22 cellular contexts compared by ENCODE assay signal in genomic region chr4:174607792-174608191, GRCh38.
"Had no signal": no experiment of that assay in that cellular context is flagged by ENCODE, and none has a peak within 500 bp of the region (broad histone marks: within the 10 kb centered on the region; RNA-seq: fewer than 3 reads in every experiment).

No MANE protein-coding gene starts in this region.

- H3K27me3 Mint-ChIP-seq: memory B cell, progenitor cell of endocrine pancreas, type B pancreatic cell had no signal

- H3K36me3 ChIP-seq: esophagus muscularis mucosa, gastrocnemius medialis, heart right ventricle, left lung, lower lobe of right lung, pancreas, suprapubic skin, thyroid gland had no signal

- H3K4me1 Mint-ChIP-seq: memory B cell, natural killer cell had no signal

- H3K4me3 Mint-ChIP-seq: memory B cell, mesothelial cell of epicardium, natural killer cell, type B pancreatic cell had no signal

- H3K27ac Mint-ChIP-seq: memory B cell, mesothelial cell of epicardium, natural killer cell, progenitor cell of endocrine pancreas, type B pancreatic cell had no signal

- H3K4me3 ChIP-seq: coronary artery, esophagus muscularis mucosa, gastrocnemius medialis, heart right ventricle, left lung, lower lobe of right lung, pancreas, smooth muscle cell, suprapubic skin, thyroid gland had no signal

- H3K9me3 ChIP-seq: esophagus muscularis mucosa, gastrocnemius medialis, lower lobe of right lung, pancreas, suprapubic skin, thyroid gland had no signal

- H3K36me3 Mint-ChIP-seq: memory B cell, natural killer cell, type B pancreatic cell had no signal

- DNase-seq: effector CD4-positive, alpha-beta T cell; gastrocnemius medialis; heart right ventricle; hypothalamus; islet precursor cell; left lung; lower lobe of right lung; natural killer cell; occipital lobe; pancreas; right cardiac atrium; stimulated activated CD4-positive, alpha-beta T cell treated with anti-CD3 and anti-CD28 coated beads, Interleukin-2, amount 100 ng/mL, for 48 hours; stimulated activated naive CD8-positive, alpha-beta T cell treated with anti-CD3 and anti-CD28 coated beads, Interleukin-15, Interleukin-2, amounts not matched to agents 100 U/mL and 50 U/mL, for 24 hours; thyroid gland had no signal

- H3K9me3 Mint-ChIP-seq: natural killer cell had no signal

- H3K27me3 ChIP-seq: esophagus muscularis mucosa, gastrocnemius medialis, heart right ventricle, left lung, pancreas, suprapubic skin, thyroid gland had no signal

- H3K4me2 ChIP-seq: smooth muscle cell had no signal

- H3K27ac ChIP-seq: coronary artery, esophagus muscularis mucosa, gastrocnemius medialis, heart right ventricle, left lung, lower lobe of right lung, pancreas, suprapubic skin, thyroid gland had no signal

- ATAC-seq: gastrocnemius medialis; heart right ventricle; left lung; lower lobe of right lung; natural killer cell; pancreas; right cardiac atrium; stimulated activated naive CD8-positive, alpha-beta T cell treated with anti-CD3 and anti-CD28 coated beads, Interleukin-15, Interleukin-2, amounts not matched to agents 100 U/mL and 50 U/mL, for 24 hours had no signal

- H3K4me1 ChIP-seq: gastrocnemius medialis, heart right ventricle, lower lobe of right lung, pancreas, suprapubic skin, thyroid gland had no signal
